Comparison of ENCODE assay signal across 8 cellular contexts in genomic region chr19:16328824-16329482, GRCh38. TPM values are rescaled to one million over a fixed set of nuclear protein-coding genes. Genes with fewer than 3 reads are reported as not detected.
DNase-seq lines count a peak whose midpoint lies in the region; ATAC-seq and TF ChIP-seq lines count a peak whose summit lies in the region.

No MANE protein-coding gene starts in this region.

- H3K27ac ChIP-seq in caudate nucleus (ENCODE audit: low read depth, low read length) (peak overlapping the region; percentile 28), ovary (peak overlapping the region in 1 of 2 donors; percentile 89)

- 32 to 38% (median 34%) methylated on average over 11 of the region's 11 CpGs for WGBS in ovary, 3 donors

- no peaks in the 10 kb centered on the region; the same call in 1 of the 2 replicates for H3K36me3 ChIP-seq in GM06990 (ENCODE audit: control insufficient read depth, insufficient read depth, low read length)
- no peaks in the 10 kb centered on the region for H3K36me3 ChIP-seq in ovary

- H3K9me3 ChIP-seq in ovary, result no peaks in the 10 kb centered on the region

- intact Hi-C loops in ovary (cut with DNase I), result loop anchor here in 3 of 4 donors (5.0 to 10.0 kb wide), 6 partner anchors 37 to 84 kb away; no protein-coding TSS in a partner anchor

- DNase-seq in GM06990 (ENCODE audit: extremely low read depth, insufficient read length), result no peak
- peak; percentile 20 for DNase-seq in RPMI8226
- no peak for DNase-seq in caudate nucleus (lab: John Stamatoyannopoulos, UW)
- DNase-seq in ovary, result peak in 3 of 5 donors; percentile 45 to 65 (median 63)
- no peak for DNase-seq in NCI-H187 treated with DMSO at 0.1 percent for 48 hours (lab: John Stamatoyannopoulos, UW)
- DNase-seq in cortex of kidney (lab: John Stamatoyannopoulos, UW), result no peak
- DNase-seq in NCI-H1694 (lab: John Stamatoyannopoulos, UW), result no peak

- no peak for ATAC-seq in GM18511 (IDR thresholded peaks at IDR 0.05; ENCODE audit: unreplicated experiment)

- peak; percentile 19 for TF ChIP-seq CTCF in GM06990 (IDR thresholded peaks at IDR 0.05; ENCODE audit: insufficient read depth, low read length, poor library complexity, severe bottlenecking)
- TF ChIP-seq CTCF in ovary (IDR thresholded peaks at IDR 0.05), result no peak

- no peak overlapping the region for H3K4me3 ChIP-seq in GM06990 (replicated peaks; ENCODE audit: low read depth, low read length)
- peak overlapping the region; percentile 17 for H3K4me3 ChIP-seq in ovary

- H3K27me3 ChIP-seq in GM06990 (replicated peaks; ENCODE audit: control insufficient read depth, insufficient read depth, low read length) (no peaks in the 10 kb centered on the region; the same call in 1 of the 2 replicates), ovary (no peaks in the 10 kb centered on the region)

- H3K4me1 ChIP-seq in ovary (ENCODE audit: insufficient read depth), result peaks cover 7% of the 10 kb centered on the region

- TF ChIP-seq POLR2A in ovary (IDR thresholded peaks at IDR 0.05), result no peak

- TF ChIP-seq EP300 in ovary (IDR thresholded peaks at IDR 0.05), result no peak

RNA-seq across cellular contexts. Expression of gene KLF2, which starts 4.3 kb away (rescaled TPM):
- total RNA-seq in ovary, result 100 to 1,000 TPM in 3 of 7 donors, 10 to 100 TPM in 4; 69.5 to 399 (median 97.8) TPM
- polyA plus RNA-seq in ovary, result 10 to 100 TPM; 48.3 to 48.7 TPM

Comparison
In these comparisons a context has a peak if more than half of its experiments do, and no peak if none do; other contexts are left out.
1. DNase-seq: peak in RPMI8226 (single experiment) and ovary (3 of 5); none in GM06990 (single experiment), caudate nucleus (0 of 61), NCI-H187 treated with DMSO at 0.1 percent for 48 hours (single experiment), cortex of kidney (single experiment) and NCI-H1694 (single experiment).